ENCODE assay signal across 29 cellular contexts in genomic region chr2:120315367-120316033, GRCh38. TPM values are rescaled to one million over a fixed set of nuclear protein-coding genes. Genes with fewer than 3 reads are reported as not detected.
DNase-seq lines count a peak whose midpoint lies in the region; ATAC-seq, FAIRE-seq and TF ChIP-seq lines count a peak whose summit lies in the region.
"Had no signal": no experiment of that assay in that cellular context is flagged by ENCODE, and none has a peak within 500 bp of the region (broad histone marks: within the 10 kb centered on the region; RNA-seq: fewer than 3 reads in every experiment).

No MANE protein-coding gene starts in this region.

- H3K4me3 Mint-ChIP-seq in activated naive CD4-positive, alpha-beta T cell treated with anti-CD3 and anti-CD28 coated beads, Interleukin-2, amount 10 ng/mL, durations not matched to agents 7 days and 5 days, result no peak overlapping the region
- H3K4me3 Mint-ChIP-seq in CD4-positive, alpha-beta T cell, result no peak overlapping the region
- H3K4me3 Mint-ChIP-seq: activated T-cell treated with anti-CD3 and anti-CD28 coated beads, Interleukin-2, amount 50 U/mL, for 24 hours had no signal

- H3K27ac ChIP-seq in CD4-positive, alpha-beta T cell (ENCODE audit: low read depth, low read length), result no peak overlapping the region
- H3K27ac ChIP-seq in coronary artery (no peak overlapping the region), pancreas (no peak overlapping the region), caudate nucleus (ENCODE audit: low read depth, low read length) (no peak overlapping the region)
- H3K27ac ChIP-seq: A549, heart right ventricle, neutrophil, psoas muscle, RWPE1, skin epidermis had no signal

- H3K9me3 ChIP-seq in CD4-positive, alpha-beta T cell (ENCODE audit: control insufficient read depth, low read length), result no peaks in the 10 kb centered on the region
- no peaks in the 10 kb centered on the region for H3K9me3 ChIP-seq in pancreas
- H3K9me3 ChIP-seq: A549, adrenal gland, HAP-1, heart right ventricle, neutrophil, psoas muscle had no signal

- 91 to 93% methylated on average over 17 of the region's 17 CpGs for WGBS in pancreas, 2 donors

- no peaks in the 10 kb centered on the region for H3K36me3 Mint-ChIP-seq in activated naive CD4-positive, alpha-beta T cell treated with anti-CD3 and anti-CD28 coated beads, Interleukin-2, amount 10 ng/mL, durations not matched to agents 7 days and 5 days
- no peaks in the 10 kb centered on the region for H3K36me3 Mint-ChIP-seq in CD4-positive, alpha-beta T cell (ENCODE audit: low read depth)
- H3K36me3 Mint-ChIP-seq: IgD-negative memory B cell had no signal

- intact Hi-C loops in CD4-positive, alpha-beta T cell (cut with DNase I, micrococcal nuclease), result loop anchor here (10.0 kb wide), 2 partner anchors 561 to 671 kb away; partner anchors contain the start of gene PTPN4 (in 2 of the 2)
- intact Hi-C loops in posterior vena cava (cut with DNase I), result no loop called here
- intact Hi-C loops in pancreas (cut with DNase I), result loop anchor here in 1 of 3 donors (10.0 kb wide), 1 partner anchor 359 kb away; no protein-coding TSS in a partner anchor

- no peaks in the 10 kb centered on the region for H3K27me3 ChIP-seq in CD4-positive, alpha-beta T cell (ENCODE audit: control insufficient read depth, insufficient read depth, low read length)
- H3K27me3 ChIP-seq in pancreas, result no peaks in the 10 kb centered on the region
- H3K27me3 ChIP-seq: adrenal gland, neutrophil had no signal

- CTCF ChIA-PET in activated naive CD4-positive, alpha-beta T cell treated with anti-CD3 and anti-CD28 coated beads, Interleukin-2, amount 10 ng/mL, durations not matched to agents 7 days and 5 days (lab: Charles Lee), result interaction anchor here (2.7 to 4.8 kb wide), 3 partner anchors 17 to 139 kb away, joined by 11 to 74 read pairs (median 29); partner anchors contain the start of gene RALB
- CTCF ChIA-PET in CD4-positive, alpha-beta T cell (lab: Charles Lee), result no interaction called here

- no peaks in the 10 kb centered on the region for H3K9me3 Mint-ChIP-seq in activated naive CD4-positive, alpha-beta T cell treated with anti-CD3 and anti-CD28 coated beads, Interleukin-2, amount 10 ng/mL, durations not matched to agents 7 days and 5 days
- H3K9me3 Mint-ChIP-seq in CD4-positive, alpha-beta T cell, result no peaks in the 10 kb centered on the region
- H3K9me3 Mint-ChIP-seq: activated T-cell treated with anti-CD3 and anti-CD28 coated beads, Interleukin-2, amount 50 U/mL, for 24 hours; IgD-negative memory B cell; stimulated activated naive CD8-positive, alpha-beta T cell treated with anti-CD3 and anti-CD28 coated beads, Interleukin-15, amount 100 ng/mL, for 72 hours had no signal

- ATAC-seq in CD4-positive, alpha-beta T cell (ENCODE audit: poor library complexity), result no peak
- no peak for ATAC-seq in pancreas
- ATAC-seq: A549; esophagus mucosa; psoas muscle; stimulated activated naive CD8-positive, alpha-beta T cell treated with anti-CD3 and anti-CD28 coated beads, Interleukin-15, amount 100 ng/mL, for 72 hours had no signal

- TF ChIP-seq CTCF in CD4-positive, alpha-beta T cell (IDR thresholded peaks at IDR 0.05), result no peak
- TF ChIP-seq CTCF in coronary artery (IDR thresholded peaks at IDR 0.05) (no peak), pancreas (IDR thresholded peaks at IDR 0.05) (no peak)

- H3K4me1 Mint-ChIP-seq in activated naive CD4-positive, alpha-beta T cell treated with anti-CD3 and anti-CD28 coated beads, Interleukin-2, amount 10 ng/mL, durations not matched to agents 7 days and 5 days, result peaks cover 49% of the 10 kb centered on the region
- peaks cover 29% of the 10 kb centered on the region for H3K4me1 Mint-ChIP-seq in CD4-positive, alpha-beta T cell (ENCODE audit: low read depth)

- FAIRE-seq in pancreas (lab: Jason Lieb, UNC), result no peak
- FAIRE-seq: A549, colon had no signal

- POLR2A ChIA-PET in CD4-positive, alpha-beta T cell (lab: Charles Lee), result no interaction called here

- H3K4me3 ChIP-seq in coronary artery (no peak overlapping the region), pancreas (no peak overlapping the region)
- H3K4me3 ChIP-seq: A549, adrenal gland, HAP-1, heart right ventricle, lung, psoas muscle, skin epidermis had no signal

- H3K4me1 ChIP-seq in pancreas, result peaks cover 3 to 7% (median 5%) of the 10 kb centered on the region in 3 donors

- H3K27ac Mint-ChIP-seq in activated naive CD4-positive, alpha-beta T cell treated with anti-CD3 and anti-CD28 coated beads, Interleukin-2, amount 10 ng/mL, durations not matched to agents 7 days and 5 days, result peak overlapping the region; percentile 75
- H3K27ac Mint-ChIP-seq in CD4-positive, alpha-beta T cell, result peak overlapping the region; percentile 73
- H3K27ac Mint-ChIP-seq: activated T-cell treated with anti-CD3 and anti-CD28 coated beads, Interleukin-2, amount 50 U/mL, for 24 hours had no signal

- peaks cover 29% of the 10 kb centered on the region for H3K27me3 Mint-ChIP-seq in activated naive CD4-positive, alpha-beta T cell treated with anti-CD3 and anti-CD28 coated beads, Interleukin-2, amount 10 ng/mL, durations not matched to agents 7 days and 5 days
- H3K27me3 Mint-ChIP-seq in CD4-positive, alpha-beta T cell, result no peaks in the 10 kb centered on the region
- H3K27me3 Mint-ChIP-seq: activated T-cell treated with anti-CD3 and anti-CD28 coated beads, Interleukin-2, amount 50 U/mL, for 24 hours had no signal

- no peaks in the 10 kb centered on the region for H3K36me3 ChIP-seq in pancreas
- H3K36me3 ChIP-seq: adrenal gland, HAP-1, heart right ventricle, neutrophil had no signal

- DNase-seq in activated naive CD4-positive, alpha-beta T cell treated with anti-CD3 and anti-CD28 coated beads, Interleukin-2, amount 10 ng/mL, durations not matched to agents 7 days and 5 days, result no peak
- DNase-seq in activated naive CD4-positive, alpha-beta T cell (lab: John Stamatoyannopoulos, UW), result no peak
- no peak for DNase-seq in CD4-positive, alpha-beta T cell
- DNase-seq in coronary artery (ENCODE audit: low spot score) (peak; percentile 70), posterior vena cava (ENCODE audit: low spot score) (peak; percentile 70), SHP77 (lab: John Stamatoyannopoulos, UW) (no peak), pancreas (no peak), caudate nucleus (lab: John Stamatoyannopoulos, UW) (no peak)
- DNase-seq: activated T-cell treated with anti-CD3 and anti-CD28 coated beads, Interleukin-2, amount 50 U/mL, for 24 hours; effector CD8-positive, alpha-beta T cell; foreskin fibroblast; NCI-H1048; NCI-H1694; psoas muscle; stimulated activated naive CD8-positive, alpha-beta T cell treated with anti-CD3 and anti-CD28 coated beads, Interleukin-15, amount 100 ng/mL, for 72 hours had no signal

RNA-seq across cellular contexts. Expression of gene INHBB, which starts 30.4 kb away (rescaled TPM):
- total RNA-seq in CD4-positive, alpha-beta T cell, result not detected
- total RNA-seq in posterior vena cava (1 to 10 TPM; 5.8 to 9.9 TPM), pancreas (1 to 10 TPM in 4 of 6 donors, under 1 TPM in 2; 0.59 to 3.6 (median 2.5) TPM)
- polyA plus RNA-seq in pancreas, result 1 to 10 TPM; 1.6 to 5.1 TPM
- total RNA-seq: activated CD8-positive, alpha-beta memory T cell treated with anti-CD3 and anti-CD28 coated beads for 36 hours; G401; T-helper 1 cell treated with Interleukin-12 subunit alpha and Interleukin-12 subunit beta and Interleukin-4 antibody, amounts not matched to agents 30 ng/mL and 1 ng/mL, for 36 hours had no signal
- polyA plus RNA-seq: IgD-negative memory B cell had no signal

Comparison
In these comparisons a context has a peak if more than half of its experiments do, and no peak if none do; other contexts are left out.
1. DNase-seq: peak in coronary artery (single experiment) and posterior vena cava (single experiment); none in activated naive CD4-positive, alpha-beta T cell treated with anti-CD3 and anti-CD28 coated beads, Interleukin-2, amount 10 ng/mL, durations not matched to agents 7 days and 5 days (single experiment), activated naive CD4-positive, alpha-beta T cell (0 of 4), CD4-positive, alpha-beta T cell (0 of 10), SHP77 (0 of 2), pancreas (0 of 6) and caudate nucleus (0 of 61).
2. intact Hi-C loops: an anchor here in CD4-positive, alpha-beta T cell (10.0 kb wide); none called in posterior vena cava.